In genomic region chr17:2232244-2232638, GRCh38 we compare ENCODE assay signal across 15 cellular contexts.
A peak's percentile ranks its signal among the peaks of the same experiment; 100 is the strongest.
DNase-seq lines count a peak whose midpoint lies in the region; ATAC-seq and TF ChIP-seq lines count a peak whose summit lies in the region.
"Had no signal": no experiment of that assay in that cellular context is flagged by ENCODE, and none has a peak within 500 bp of the region (broad histone marks: within the 10 kb centered on the region; RNA-seq: fewer than 3 reads in every experiment).

No MANE protein-coding gene starts in this region.

- H3K4me3 ChIP-seq in adrenal gland (no peak overlapping the region), hepatocyte (no peak overlapping the region), smooth muscle cell (no peak overlapping the region), mucosa of descending colon (no peak overlapping the region)

- H3K4me3 Mint-ChIP-seq in CD4-positive, alpha-beta T cell, result no peak overlapping the region
- H3K4me3 Mint-ChIP-seq: activated CD8-positive, alpha-beta T cell treated with anti-CD3 and anti-CD28 coated beads for 36 hours; naive thymus-derived CD8-positive, alpha-beta T cell; stimulated activated naive CD8-positive, alpha-beta T cell treated with anti-CD3 and anti-CD28 coated beads, Interleukin-15, Interleukin-2, amounts not matched to agents 100 ng/mL and 50 ng/mL, for 24 hours; T-helper 1 cell treated with Interleukin-12 subunit alpha and Interleukin-12 subunit beta and Interleukin-4 antibody, amounts not matched to agents 30 μg/mL and 1 μg/mL, for 36 hours had no signal

- peak; percentile 95 for DNase-seq in EL
- peak in 4 of 7 donors; percentile 34 to 56 (median 40) for DNase-seq in adrenal gland
- no peak for DNase-seq in hepatocyte (ENCODE audit: low spot score)
- DNase-seq in smooth muscle cell (lab: John Stamatoyannopoulos, UW; ENCODE audit: unreplicated experiment), result no peak
- DNase-seq in HuH-7.5 (ENCODE audit: low spot score), result no peak
- no peak for DNase-seq in mucosa of descending colon
- no peak for DNase-seq in CD4-positive, alpha-beta T cell
- DNase-seq: activated CD8-positive, alpha-beta T cell treated with anti-CD3 and anti-CD28 coated beads for 36 hours; naive thymus-derived CD8-positive, alpha-beta T cell; NCI-H1436; stimulated activated CD4-positive, alpha-beta T cell treated with anti-CD3 and anti-CD28 coated beads, Interleukin-2, amount 100 ng/mL, for 48 hours had no signal

- H3K79me2 ChIP-seq in hepatocyte (peaks cover 2% of the 10 kb centered on the region), smooth muscle cell (ENCODE audit: low read depth) (no peaks in the 10 kb centered on the region)

- TF ChIP-seq POLR2A in adrenal gland (IDR thresholded peaks at IDR 0.05), result no peak

- CTCF ChIA-PET in CD4-positive, alpha-beta T cell (lab: Charles Lee), result interaction anchor here (0.6 to 1.2 kb wide), 4 partner anchors 13 to 48 kb away, joined by 3 to 4 read pairs (median 3); no protein-coding TSS in a partner anchor

- H3K9ac ChIP-seq in smooth muscle cell (ENCODE audit: low read depth), result peak overlapping the region; percentile 59

- no peak overlapping the region for H3K27ac Mint-ChIP-seq in CD4-positive, alpha-beta T cell
- H3K27ac Mint-ChIP-seq: stimulated activated naive CD8-positive, alpha-beta T cell treated with anti-CD3 and anti-CD28 coated beads, Interleukin-15, Interleukin-2, amounts not matched to agents 100 ng/mL and 50 ng/mL, for 24 hours had no signal

- no peaks in the 10 kb centered on the region for H4K20me1 ChIP-seq in hepatocyte (ENCODE audit: insufficient read depth, poor library complexity, severe bottlenecking)
- H4K20me1 ChIP-seq in smooth muscle cell (ENCODE audit: low read depth), result peaks cover 25% of the 10 kb centered on the region

- 53 to 68% (median 60%) methylated on average over 9 of the region's 9 CpGs for WGBS in adrenal gland, 4 donors
- 70% methylated on average over 9 of the region's 9 CpGs for WGBS in hepatocyte (ENCODE audit: low lambda C conversion rate, missing lambda C conversion rate)
- 43% methylated on average over 9 of the region's 9 CpGs for WGBS in smooth muscle cell (ENCODE audit: low lambda C conversion rate)

- H3K36me3 ChIP-seq in adrenal gland (replicated peaks in 1 of 2) (no peaks in the 10 kb centered on the region), hepatocyte (replicated peaks; ENCODE audit: insufficient read depth, low read depth) (no peaks in the 10 kb centered on the region), smooth muscle cell (ENCODE audit: low read depth) (no peaks in the 10 kb centered on the region), mucosa of descending colon (ENCODE audit: low read depth) (no peaks in the 10 kb centered on the region)

- TF ChIP-seq CTCF in adrenal gland (IDR thresholded peaks at IDR 0.05) (no peak), hepatocyte (IDR thresholded peaks at IDR 0.05; ENCODE audit: poor library complexity) (no peak), smooth muscle cell (IDR thresholded peaks at IDR 0.05; ENCODE audit: borderline replicate concordance, insufficient read depth, poor library complexity, severe bottlenecking) (no peak), mucosa of descending colon (IDR thresholded peaks at IDR 0.05) (no peak)
- TF ChIP-seq CTCF in CD4-positive, alpha-beta T cell (IDR thresholded peaks at IDR 0.05), result no peak

- peaks cover 68% of the 10 kb centered on the region for H3K36me3 Mint-ChIP-seq in CD4-positive, alpha-beta T cell (ENCODE audit: low read depth)

- no peaks in the 10 kb centered on the region for H3K9me3 Mint-ChIP-seq in CD4-positive, alpha-beta T cell
- H3K9me3 Mint-ChIP-seq: activated CD8-positive, alpha-beta T cell treated with anti-CD3 and anti-CD28 coated beads for 36 hours; activated naive CD4-positive, alpha-beta T cell treated with anti-CD3 and anti-CD28 coated beads, Interleukin-2, amount 50 U/mL, for 72 hours; naive thymus-derived CD8-positive, alpha-beta T cell; stimulated activated naive CD8-positive, alpha-beta T cell treated with anti-CD3 and anti-CD28 coated beads, Interleukin-15, Interleukin-2, amounts not matched to agents 100 ng/mL and 50 ng/mL, for 24 hours; T-helper 1 cell treated with Interleukin-12 subunit alpha and Interleukin-12 subunit beta and Interleukin-4 antibody, amounts not matched to agents 30 μg/mL and 1 μg/mL, for 36 hours had no signal

- H3K27me3 Mint-ChIP-seq in CD4-positive, alpha-beta T cell, result no peaks in the 10 kb centered on the region
- H3K27me3 Mint-ChIP-seq: activated CD8-positive, alpha-beta T cell treated with anti-CD3 and anti-CD28 coated beads for 36 hours; naive thymus-derived CD8-positive, alpha-beta T cell; stimulated activated naive CD8-positive, alpha-beta T cell treated with anti-CD3 and anti-CD28 coated beads, Interleukin-15, Interleukin-2, amounts not matched to agents 100 ng/mL and 50 ng/mL, for 24 hours had no signal

- no peak overlapping the region for H2AFZ ChIP-seq in hepatocyte
- H2AFZ ChIP-seq in smooth muscle cell (ENCODE audit: low read depth), result no peak overlapping the region

- H3F3A ChIP-seq in smooth muscle cell (ENCODE audit: low read depth), result peaks cover 12% of the 10 kb centered on the region

- POLR2A ChIA-PET in CD4-positive, alpha-beta T cell (lab: Charles Lee), result no interaction called here

- ATAC-seq in GM18870 (IDR thresholded peaks at IDR 0.05; ENCODE audit: unreplicated experiment) (no peak), mucosa of descending colon (no peak)
- ATAC-seq in CD4-positive, alpha-beta T cell (ENCODE audit: poor library complexity), result no peak
- ATAC-seq: activated CD8-positive, alpha-beta T cell treated with anti-CD3 and anti-CD28 coated beads for 36 hours; activated naive CD4-positive, alpha-beta T cell treated with anti-CD3 and anti-CD28 coated beads, Interleukin-2, amount 50 U/mL, for 72 hours; naive thymus-derived CD8-positive, alpha-beta T cell had no signal

- intact Hi-C loops in adrenal gland (cut with DNase I) (no loop called here), mucosa of descending colon (cut with DNase I, micrococcal nuclease) (no loop called here)
- intact Hi-C loops in CD4-positive, alpha-beta T cell (cut with DNase I, micrococcal nuclease), result no loop called here

- H3K4me1 ChIP-seq in adrenal gland (replicated peaks in 1 of 2) (peaks cover 4 to 18% of the 10 kb centered on the region in 2 donors), hepatocyte (ENCODE audit: insufficient read depth) (peaks cover 11% of the 10 kb centered on the region), smooth muscle cell (ENCODE audit: low read depth) (no peaks in the 10 kb centered on the region), mucosa of descending colon (ENCODE audit: low read depth) (no peaks in the 10 kb centered on the region)

- no peaks in the 10 kb centered on the region for H3K27me3 ChIP-seq in adrenal gland
- no peaks in the 10 kb centered on the region for H3K27me3 ChIP-seq in hepatocyte
- no peaks in the 10 kb centered on the region for H3K27me3 ChIP-seq in smooth muscle cell (ENCODE audit: low read depth)
- no peaks in the 10 kb centered on the region for H3K27me3 ChIP-seq in CD4-positive, alpha-beta T cell (ENCODE audit: control insufficient read depth, insufficient read depth, low read length)

- H3K27ac ChIP-seq in adrenal gland (peak overlapping the region in 2 of 5 donors; percentile 54 to 80), hepatocyte (peak overlapping the region; percentile 37), smooth muscle cell (ENCODE audit: low read depth) (peak overlapping the region; percentile 67)
- H3K27ac ChIP-seq in CD4-positive, alpha-beta T cell (ENCODE audit: low read depth, low read length), result no peak overlapping the region

- H3K4me1 Mint-ChIP-seq in CD4-positive, alpha-beta T cell (ENCODE audit: low read depth), result peaks cover 25% of the 10 kb centered on the region

- no peaks in the 10 kb centered on the region for H3K9me2 ChIP-seq in hepatocyte (replicated peaks; ENCODE audit: insufficient read depth)

- H3K4me2 ChIP-seq in hepatocyte, result no peak overlapping the region
- H3K4me2 ChIP-seq in smooth muscle cell, result peak overlapping the region; percentile 47

- no peaks in the 10 kb centered on the region for H3K9me3 ChIP-seq in adrenal gland (replicated peaks in 1 of 3)
- no peaks in the 10 kb centered on the region for H3K9me3 ChIP-seq in hepatocyte (ENCODE audit: low read depth)
- no peaks in the 10 kb centered on the region for H3K9me3 ChIP-seq in smooth muscle cell (replicated peaks; ENCODE audit: low read depth)
- H3K9me3 ChIP-seq in mucosa of descending colon, result no peaks in the 10 kb centered on the region
- no peaks in the 10 kb centered on the region for H3K9me3 ChIP-seq in CD4-positive, alpha-beta T cell (ENCODE audit: control insufficient read depth, low read length)

Comparison
In these comparisons a context has a peak if more than half of its experiments do, and no peak if none do; other contexts are left out.
1. DNase-seq: peak in EL (single experiment) and adrenal gland (4 of 7); none in hepatocyte (single experiment), smooth muscle cell (single experiment), HuH-7.5 (single experiment), mucosa of descending colon (0 of 3) and CD4-positive, alpha-beta T cell (0 of 10).